In genomic region chr17:27496501-27496943, GRCh38 we compare ENCODE assay signal across 11 cellular contexts. TPM values are rescaled to one million over a fixed set of nuclear protein-coding genes. Genes with fewer than 3 reads are reported as not detected.
A peak's percentile ranks its signal among the peaks of the same experiment; 100 is the strongest.
DNase-seq lines count a peak whose midpoint lies in the region; ATAC-seq, FAIRE-seq and TF ChIP-seq lines count a peak whose summit lies in the region.
"Had no signal": no experiment of that assay in that cellular context is flagged by ENCODE, and none has a peak within 500 bp of the region (broad histone marks: within the 10 kb centered on the region; RNA-seq: fewer than 3 reads in every experiment).

No MANE protein-coding gene starts in this region.

- H2AK5ac ChIP-seq in H9 (ENCODE audit: insufficient read length, low read length) = no peak overlapping the region
- no peak overlapping the region for H2AK5ac ChIP-seq in neuronal stem cell (ENCODE audit: low read depth, low read length)

- POLR2A ChIA-PET in activated CD8-positive, alpha-beta T cell treated with anti-CD3 and anti-CD28 coated beads for 36 hours (lab: Charles Lee) = no interaction called here

- no peak overlapping the region for H2BK5ac ChIP-seq in H9 (ENCODE audit: insufficient read length, low read length)
- H2BK5ac ChIP-seq in neuronal stem cell (ENCODE audit: low read length) = no peak overlapping the region

- H3T11ph ChIP-seq in H9 (ENCODE audit: low read length) = no peak overlapping the region

- intact Hi-C loops in activated CD8-positive, alpha-beta T cell treated with anti-CD3 and anti-CD28 coated beads for 36 hours (cut with micrococcal nuclease) = no loop called here

- H3K36me3 ChIP-seq in astrocyte (ENCODE audit: insufficient read depth, low read length) = no peaks in the 10 kb centered on the region
- H3K36me3 ChIP-seq in neuronal stem cell (replicated peaks in 1 of 2; ENCODE audit: control insufficient read depth in 2 of 2, insufficient read depth in 2 of 2, low read length in 2 of 2) = no peaks in the 10 kb centered on the region
- H3K36me3 ChIP-seq in MG63 = no peaks in the 10 kb centered on the region

- H3K18ac ChIP-seq in H9 (ENCODE audit: insufficient read length, low read depth, low read length) (no peak overlapping the region), neuronal stem cell (ENCODE audit: low read length) (no peak overlapping the region)

- peaks cover 1% of the 10 kb centered on the region; the same call in 1 of the 2 replicates for H3K79me2 ChIP-seq in H9 (ENCODE audit: insufficient read depth, low read length)
- peaks cover 87% of the 10 kb centered on the region for H3K79me2 ChIP-seq in astrocyte (ENCODE audit: insufficient read depth, low read length)

- WGBS in H9 (ENCODE audit: extremely low coverage, insufficient read length, low lambda C conversion rate) = no CpG with 5 or more reads among the region's 7 CpGs
- WGBS in neuronal stem cell (ENCODE audit: extremely low coverage in 2 of 2, insufficient read length in 2 of 2, insufficient replicate concordance in 1 of 2), 2 donors = no CpG with 5 or more reads among the region's 7 CpGs

- H2AFZ ChIP-seq in H9 (ENCODE audit: low read length) = no peak overlapping the region
- no peak overlapping the region for H2AFZ ChIP-seq in astrocyte (ENCODE audit: low read depth, low read length)
- no peak overlapping the region for H2AFZ ChIP-seq in neuronal stem cell (ENCODE audit: low read length)

- H2BK120ac ChIP-seq in H9 (ENCODE audit: low read depth, low read length, poor library complexity, severe bottlenecking) = no peak overlapping the region
- H2BK120ac ChIP-seq in neuronal stem cell (ENCODE audit: low read depth, low read length) = no peak overlapping the region

- no peak for TF ChIP-seq POLR2A in GM12891 (IDR thresholded peaks at IDR 0.05; ENCODE audit: low read depth, low read length)

- H3K27me3 Mint-ChIP-seq in H9 (ENCODE audit: low read depth) = no peaks in the 10 kb centered on the region
- no peaks in the 10 kb centered on the region for H3K27me3 Mint-ChIP-seq in astrocyte (ENCODE audit: low read depth, unreplicated experiment)
- H3K27me3 Mint-ChIP-seq in activated CD8-positive, alpha-beta T cell treated with anti-CD3 and anti-CD28 coated beads for 36 hours = no peaks in the 10 kb centered on the region

- H2BK15ac ChIP-seq in H9 (ENCODE audit: low read depth, low read length) = no peak overlapping the region
- H2BK15ac ChIP-seq in neuronal stem cell (ENCODE audit: low read length) = no peak overlapping the region

- H4K5ac ChIP-seq in H9 (ENCODE audit: insufficient read length, low read depth, low read length) = no peak overlapping the region

- H3K9me3 ChIP-seq in H9 (ENCODE audit: control insufficient read depth, low read depth, low read length) (peaks cover 6% of the 10 kb centered on the region), astrocyte (ENCODE audit: insufficient read depth, low read depth, low read length) (peaks cover 3% of the 10 kb centered on the region), neuronal stem cell (replicated peaks in 1 of 2; ENCODE audit: control insufficient read depth in 2 of 2, insufficient read depth in 1 of 2, low read depth in 1 of 2, low read length in 2 of 2) (peaks cover 6 to 14% of the 10 kb centered on the region in 2 donors), MG63 (peaks cover 10% of the 10 kb centered on the region)

- FAIRE-seq in GM12891 (lab: Jason Lieb, UNC) (no peak), astrocyte (lab: Jason Lieb, UNC) (no peak)

- H3K9me3 Mint-ChIP-seq in H9 = peaks cover 17 to 19% of the 10 kb centered on the region in 2 experiments
- peaks cover 4% of the 10 kb centered on the region for H3K9me3 Mint-ChIP-seq in astrocyte (ENCODE audit: unreplicated experiment)
- peaks cover 9% of the 10 kb centered on the region for H3K9me3 Mint-ChIP-seq in activated CD8-positive, alpha-beta T cell treated with anti-CD3 and anti-CD28 coated beads for 36 hours

- no peak overlapping the region for H2BK20ac ChIP-seq in H9 (ENCODE audit: low read depth, low read length, poor library complexity, severe bottlenecking)

- H3K4me1 Mint-ChIP-seq in H9 (peaks cover 67 to 70% of the 10 kb centered on the region in 2 experiments), astrocyte (ENCODE audit: low read depth, unreplicated experiment) (peaks cover 56% of the 10 kb centered on the region)
- peaks cover 10% of the 10 kb centered on the region for H3K4me1 Mint-ChIP-seq in activated CD8-positive, alpha-beta T cell treated with anti-CD3 and anti-CD28 coated beads for 36 hours (ENCODE audit: low read depth)

- H3K27me3 ChIP-seq in H9 (ENCODE audit: insufficient read depth, low read length) (no peaks in the 10 kb centered on the region), astrocyte (ENCODE audit: insufficient read depth, low read length) (no peaks in the 10 kb centered on the region), neuronal stem cell (ENCODE audit: control insufficient read depth in 3 of 3, insufficient read depth in 3 of 3, low read depth in 1 of 3, low read length in 3 of 3) (no peaks in the 10 kb centered on the region), MG63 (no peaks in the 10 kb centered on the region)

- no peak overlapping the region for H3K56ac ChIP-seq in H9 (ENCODE audit: insufficient read length, low read depth, low read length)

- peaks cover 17 to 27% (median 19%) of the 10 kb centered on the region in 3 experiments for H3K36me3 Mint-ChIP-seq in H9 (ENCODE audit: insufficient read depth in 1 of 3, low read depth in 3 of 3)
- H3K36me3 Mint-ChIP-seq in astrocyte (ENCODE audit: low read depth, unreplicated experiment) = peaks cover 19% of the 10 kb centered on the region
- H3K36me3 Mint-ChIP-seq in activated CD8-positive, alpha-beta T cell treated with anti-CD3 and anti-CD28 coated beads for 36 hours (ENCODE audit: low read depth) = peaks cover 27% of the 10 kb centered on the region

- no peak overlapping the region for H4K8ac ChIP-seq in H9 (replicated peaks; ENCODE audit: insufficient read length, low read depth, low read length)
- no peak overlapping the region for H4K8ac ChIP-seq in neuronal stem cell (ENCODE audit: low read depth, low read length)

- H4K91ac ChIP-seq in H9 (ENCODE audit: insufficient read length, low read depth, low read length) (no peak overlapping the region), neuronal stem cell (ENCODE audit: low read depth, low read length, poor library complexity) (no peak overlapping the region)

- H3K23me2 ChIP-seq in H9 (ENCODE audit: insufficient read length, low read depth, low read length, poor library complexity, severe bottlenecking) = peaks cover 4% of the 10 kb centered on the region

- no peak overlapping the region for H3K4me2 ChIP-seq in H9 (ENCODE audit: insufficient read depth, insufficient read length, low read length)
- H3K4me2 ChIP-seq in astrocyte (ENCODE audit: low read length) = no peak overlapping the region
- no peak overlapping the region for H3K4me2 ChIP-seq in neuronal stem cell (ENCODE audit: insufficient read depth, low read length, poor library complexity, severe bottlenecking)

- no peak overlapping the region for H3K27ac ChIP-seq in H9 (ENCODE audit: insufficient read length, low read depth, low read length)
- no peak overlapping the region for H3K27ac ChIP-seq in astrocyte (ENCODE audit: low read depth, low read length)
- peak overlapping the region; percentile 45 for H3K27ac ChIP-seq in neuronal stem cell (replicated peaks; ENCODE audit: low read length)

- H3K23ac ChIP-seq in H9 (ENCODE audit: insufficient read length, low read depth, low read length) = no peak overlapping the region
- H3K23ac ChIP-seq in neuronal stem cell (ENCODE audit: low read depth, low read length, poor library complexity) = no peak overlapping the region

- H3K4me3 Mint-ChIP-seq in H9 = peak overlapping the region in 1 of 2 experiments; percentile 46; a peak in 1 of 5 replicates
- no peak overlapping the region for H3K4me3 Mint-ChIP-seq in astrocyte (ENCODE audit: unreplicated experiment)
- H3K4me3 Mint-ChIP-seq in activated CD8-positive, alpha-beta T cell treated with anti-CD3 and anti-CD28 coated beads for 36 hours = no peak overlapping the region

- DNase-seq in GM12891 (ENCODE audit: insufficient read length, low spot score) (no peak), H9 (peak; percentile 76), astrocyte (ENCODE audit: low read depth) (no peak), neuronal stem cell (ENCODE audit: low spot score) (no peak), MG63 (no peak), DMS79 treated with DMSO at 0.1 percent for 48 hours (lab: John Stamatoyannopoulos, UW) (no peak)
- no peak for DNase-seq in activated CD8-positive, alpha-beta T cell treated with anti-CD3 and anti-CD28 coated beads for 36 hours
- DNase-seq: activated naive CD4-positive, alpha-beta T cell; islet precursor cell; NCI-H748 treated with DMSO at 0.1 percent for 48 hours had no signal

- peaks cover 27% of the 10 kb centered on the region; the same call in 1 of the 2 replicates for H3K4me1 ChIP-seq in H9 (ENCODE audit: insufficient read depth, low read length)
- peaks cover 15% of the 10 kb centered on the region for H3K4me1 ChIP-seq in astrocyte (ENCODE audit: insufficient read depth, low read length)
- H3K4me1 ChIP-seq in neuronal stem cell (ENCODE audit: control insufficient read depth in 2 of 2, insufficient read depth in 1 of 2, low read depth in 1 of 2, low read length in 2 of 2) = peaks cover 30 to 33% of the 10 kb centered on the region in 2 donors

- H3K4ac ChIP-seq in H9 (ENCODE audit: low read depth, low read length) (no peak overlapping the region), neuronal stem cell (ENCODE audit: low read length) (no peak overlapping the region)

- H2BK12ac ChIP-seq in H9 (ENCODE audit: insufficient read length, low read depth, low read length) (no peak overlapping the region), neuronal stem cell (ENCODE audit: low read length) (no peak overlapping the region)

- peaks cover 5% of the 10 kb centered on the region for H3K79me1 ChIP-seq in H9 (ENCODE audit: insufficient read depth, low read depth, low read length, poor library complexity, severe bottlenecking)
- H3K79me1 ChIP-seq in neuronal stem cell (ENCODE audit: low read depth, low read length) = peaks cover 3% of the 10 kb centered on the region

- no peak for ATAC-seq in activated CD4-positive, CD25-positive, alpha-beta regulatory T cell treated with anti-CD3 and anti-CD28 coated beads, Interleukin-2, amount 50 U/mL, for 24 hours
- no peak for ATAC-seq in activated CD8-positive, alpha-beta T cell treated with anti-CD3 and anti-CD28 coated beads for 36 hours

- H3K4me3 ChIP-seq in astrocyte (ENCODE audit: insufficient read depth, low read depth, low read length) = no peak overlapping the region
- H3K4me3 ChIP-seq in neuronal stem cell (ENCODE audit: low read length in 2 of 2) = no peak overlapping the region
- H3K4me3 ChIP-seq in MG63 = no peak overlapping the region

- TF ChIP-seq CTCF in H9 (conservative IDR thresholded peaks at IDR 0.05) (no peak), astrocyte (IDR thresholded peaks at IDR 0.05; ENCODE audit: insufficient read depth, low read depth, low read length) (no peak)
- TF ChIP-seq CTCF in activated CD8-positive, alpha-beta T cell treated with anti-CD3 and anti-CD28 coated beads for 36 hours (IDR thresholded peaks at IDR 0.05) = no peak

- no peaks in the 10 kb centered on the region for H4K20me1 ChIP-seq in H9 (ENCODE audit: control insufficient read depth, insufficient read depth, insufficient read length)
- peaks cover 79% of the 10 kb centered on the region for H4K20me1 ChIP-seq in astrocyte (ENCODE audit: insufficient read depth, low read length)

- H3K27ac Mint-ChIP-seq in H9 (peak overlapping the region; percentile 74 to 94 (median 90); a peak in 3 of 7 replicates), astrocyte (ENCODE audit: unreplicated experiment) (peak overlapping the region; percentile 69)
- no peak overlapping the region for H3K27ac Mint-ChIP-seq in activated CD8-positive, alpha-beta T cell treated with anti-CD3 and anti-CD28 coated beads for 36 hours

- H3K14ac ChIP-seq in H9 (ENCODE audit: insufficient read depth, low read length) = 0 out of 2 replicates have a peak overlapping the region, but pooled peaks have one; percentile 22
- no peak overlapping the region for H3K14ac ChIP-seq in neuronal stem cell (ENCODE audit: low read length)

- CTCF ChIA-PET in activated CD8-positive, alpha-beta T cell treated with anti-CD3 and anti-CD28 coated beads for 36 hours (lab: Charles Lee) = interaction anchor here (0.9 kb wide), 1 partner anchor 104 kb away, joined by 3 read pairs; no protein-coding TSS in a partner anchor

- H3K9ac ChIP-seq in H9 (ENCODE audit: extremely low read depth, insufficient read length, low read length) (no peak overlapping the region), astrocyte (ENCODE audit: low read length) (no peak overlapping the region), neuronal stem cell (ENCODE audit: low read depth, low read length, poor library complexity) (no peak overlapping the region)

RNA-seq across cellular contexts. Expression of gene KSR1, which starts 40.3 kb away (rescaled TPM):
- 20.4 TPM for polyA plus RNA-seq in GM12891 (2012; ENCODE audit: low read depth, missing spikeins)
- total RNA-seq in H9 (2021) (43.5 and 44.9 TPM in 2 replicates), astrocyte (85.2 and 90.2 TPM in 2 replicates)
- 19.3 TPM for polyA plus RNA-seq in neuronal stem cell (2013, experiment 1 of 2)
- 19.3 TPM for polyA plus RNA-seq in neuronal stem cell (2013, experiment 2 of 2)
- 0.52 and 7.6 TPM in 2 replicates for total RNA-seq in MG63 (2014; rRNA removed; shearing (Covaris generic); ENCODE audit: low replicate concordance)
- 10 to 100 TPM; 53.9 to 58.2 TPM for total RNA-seq in activated CD8-positive, alpha-beta T cell treated with anti-CD3 and anti-CD28 coated beads for 36 hours
